Comparison of ENCODE assay signal across 8 cellular contexts in the genomic region with DNA sequence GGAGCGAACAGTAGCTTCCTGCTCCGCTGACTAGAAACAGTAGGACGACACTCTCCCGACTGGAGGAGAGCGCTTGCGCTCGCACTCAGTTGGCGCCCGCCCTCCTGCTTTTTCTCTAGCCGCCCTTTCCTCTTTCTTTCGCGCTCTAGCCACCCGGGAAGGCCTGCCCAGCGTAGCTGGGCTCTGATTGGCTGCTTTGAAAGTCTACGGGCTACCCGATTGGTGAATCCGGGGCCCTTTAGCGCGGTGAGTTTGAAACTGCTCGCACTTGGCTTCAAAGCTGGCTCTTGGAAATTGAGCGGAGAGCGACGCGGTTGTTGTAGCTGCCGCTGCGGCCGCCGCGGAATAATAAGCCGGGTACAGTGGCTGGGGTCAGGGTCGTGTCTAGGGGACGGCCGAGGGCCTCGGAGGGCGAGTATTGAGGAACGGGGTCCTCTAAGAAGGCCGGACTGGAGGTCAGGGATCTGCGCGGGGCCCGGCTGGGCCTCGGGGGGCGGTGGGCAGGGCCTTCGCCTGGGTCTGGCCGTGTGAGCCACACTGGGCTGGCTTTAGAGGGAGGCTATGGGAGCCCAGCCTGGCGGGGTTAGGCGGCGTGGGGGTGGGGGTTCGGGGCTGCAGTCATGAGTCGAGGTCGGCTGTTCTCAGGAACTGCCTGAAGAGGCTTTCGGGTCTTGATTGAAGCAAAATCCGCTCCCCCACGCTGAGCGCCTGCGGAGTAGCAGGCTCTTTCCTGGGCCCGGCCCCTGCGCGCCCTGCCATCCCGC. TPM values are rescaled to one million over a fixed set of nuclear protein-coding genes. Genes with fewer than 3 reads are reported as not detected.
DNase-seq lines count a peak whose midpoint lies in the region; ATAC-seq and TF ChIP-seq lines count a peak whose summit lies in the region.

A gene (plus strand): TSS at position 265 of the 764 bp plus-strand sequence. CDS start 1,688 bp downstream, outside the sequence.

- peaks cover 38% of the 10 kb centered on the region for H3K4me1 Mint-ChIP-seq in activated T-helper 2 cell treated with anti-CD3 and anti-CD28 coated beads, Interferon-gamma antibody, Interleukin-2, Interleukin-4, amounts not matched to agents 10 μg/mL and 5 μg/mL and 100 μg/mL, durations not matched to agents 14 hours and 24 hours and 36 hours (ENCODE audit: low read depth)
- H3K4me1 Mint-ChIP-seq in nephron = peaks cover 35% of the 10 kb centered on the region
- H3K4me1 Mint-ChIP-seq in stimulated activated naive CD8-positive, alpha-beta T cell treated with anti-CD3 and anti-CD28 coated beads, Interleukin-15, Interleukin-2, amounts not matched to agents 100 ng/mL and 50 ng/mL, for 24 hours (ENCODE audit: low read depth) = peaks cover 36% of the 10 kb centered on the region

- no peaks in the 10 kb centered on the region for H3K9me3 Mint-ChIP-seq in activated T-helper 2 cell treated with anti-CD3 and anti-CD28 coated beads, Interferon-gamma antibody, Interleukin-2, Interleukin-4, amounts not matched to agents 10 μg/mL and 5 μg/mL and 100 μg/mL, durations not matched to agents 14 hours and 24 hours and 36 hours
- no peaks in the 10 kb centered on the region for H3K9me3 Mint-ChIP-seq in nephron
- H3K9me3 Mint-ChIP-seq in stimulated activated naive CD8-positive, alpha-beta T cell treated with anti-CD3 and anti-CD28 coated beads, Interleukin-15, Interleukin-2, amounts not matched to agents 100 ng/mL and 50 ng/mL, for 24 hours = no peaks in the 10 kb centered on the region

- peaks cover 38% of the 10 kb centered on the region for H3K4me1 ChIP-seq in RWPE2 (ENCODE audit: insufficient read depth, poor library complexity, severe bottlenecking)

- peak; percentile 97 for ATAC-seq in RWPE2 (ENCODE audit: low read depth)

- peak within 1 kb of the TSS; percentile 98 for H3K27ac Mint-ChIP-seq in activated T-helper 2 cell treated with anti-CD3 and anti-CD28 coated beads, Interferon-gamma antibody, Interleukin-2, Interleukin-4, amounts not matched to agents 10 μg/mL and 5 μg/mL and 100 μg/mL, durations not matched to agents 14 hours and 24 hours and 36 hours
- H3K27ac Mint-ChIP-seq in nephron = peak within 1 kb of the TSS; percentile 52 to 95 (median 93)
- peak within 1 kb of the TSS; percentile 94 for H3K27ac Mint-ChIP-seq in stimulated activated naive CD8-positive, alpha-beta T cell treated with anti-CD3 and anti-CD28 coated beads, Interleukin-15, Interleukin-2, amounts not matched to agents 100 ng/mL and 50 ng/mL, for 24 hours

- TF ChIP-seq CTCF in RWPE2 (IDR thresholded peaks at IDR 0.05; ENCODE audit: poor library complexity, severe bottlenecking) (no peak), fibroblast of pulmonary artery (IDR thresholded peaks at IDR 0.05; ENCODE audit: low read length, missing control alignments) (no peak), nephron (IDR thresholded peaks at IDR 0.05; ENCODE audit: unreplicated experiment in 3 of 3) (no peak)

- H3K27ac ChIP-seq in RWPE2 (ENCODE audit: poor library complexity, severe bottlenecking) = peak within 1 kb of the TSS; percentile 48

- H3K9me3 ChIP-seq in RWPE2 (ENCODE audit: severe bottlenecking) = no peaks in the 10 kb centered on the region

- peak within 1 kb of the TSS; percentile 61 for H3K4me3 ChIP-seq in RWPE2 (ENCODE audit: severe bottlenecking)
- H3K4me3 ChIP-seq in fibroblast of pulmonary artery (replicated peaks; ENCODE audit: low read depth, low read length) = peak within 1 kb of the TSS; percentile 74

- intact Hi-C loops in activated T-helper 2 cell treated with anti-CD3 and anti-CD28 coated beads, Interferon-gamma antibody, Interleukin-2, Interleukin-4, amounts not matched to agents 10 μg/mL and 5 μg/mL and 100 μg/mL, durations not matched to agents 14 hours and 24 hours and 36 hours (cut with micrococcal nuclease) = loop anchor here (1.0 to 10.0 kb wide), 5 partner anchors 46 to 894 kb away; a partner anchor contains a TSS

- peaks cover 42% of the 10 kb centered on the region for H3K36me3 ChIP-seq in RWPE2 (ENCODE audit: low read depth)

- H3K27me3 Mint-ChIP-seq in activated T-helper 2 cell treated with anti-CD3 and anti-CD28 coated beads, Interferon-gamma antibody, Interleukin-2, Interleukin-4, amounts not matched to agents 10 μg/mL and 5 μg/mL and 100 μg/mL, durations not matched to agents 14 hours and 24 hours and 36 hours (ENCODE audit: low read depth) = no peaks in the 10 kb centered on the region
- H3K27me3 Mint-ChIP-seq in nephron (ENCODE audit: low read depth) = no peaks in the 10 kb centered on the region
- H3K27me3 Mint-ChIP-seq in stimulated activated naive CD8-positive, alpha-beta T cell treated with anti-CD3 and anti-CD28 coated beads, Interleukin-15, Interleukin-2, amounts not matched to agents 100 ng/mL and 50 ng/mL, for 24 hours = peaks cover 6% of the 10 kb centered on the region

- H3K27me3 ChIP-seq in RWPE2 (ENCODE audit: insufficient read depth, poor library complexity, severe bottlenecking) = no peaks in the 10 kb centered on the region

- peaks cover 34% of the 10 kb centered on the region for H3K36me3 Mint-ChIP-seq in activated T-helper 2 cell treated with anti-CD3 and anti-CD28 coated beads, Interferon-gamma antibody, Interleukin-2, Interleukin-4, amounts not matched to agents 10 μg/mL and 5 μg/mL and 100 μg/mL, durations not matched to agents 14 hours and 24 hours and 36 hours (ENCODE audit: low read depth)
- H3K36me3 Mint-ChIP-seq in nephron (ENCODE audit: low read depth) = peaks cover 12% of the 10 kb centered on the region
- H3K36me3 Mint-ChIP-seq in stimulated activated naive CD8-positive, alpha-beta T cell treated with anti-CD3 and anti-CD28 coated beads, Interleukin-15, Interleukin-2, amounts not matched to agents 100 ng/mL and 50 ng/mL, for 24 hours (ENCODE audit: low read depth) = peaks cover 35% of the 10 kb centered on the region

- H3K4me3 Mint-ChIP-seq in activated T-helper 2 cell treated with anti-CD3 and anti-CD28 coated beads, Interferon-gamma antibody, Interleukin-2, Interleukin-4, amounts not matched to agents 10 μg/mL and 5 μg/mL and 100 μg/mL, durations not matched to agents 14 hours and 24 hours and 36 hours (ENCODE audit: low read depth) = peak within 1 kb of the TSS; percentile 100
- peak within 1 kb of the TSS; percentile 97 to 100 (median 97) for H3K4me3 Mint-ChIP-seq in nephron
- H3K4me3 Mint-ChIP-seq in stimulated activated naive CD8-positive, alpha-beta T cell treated with anti-CD3 and anti-CD28 coated beads, Interleukin-15, Interleukin-2, amounts not matched to agents 100 ng/mL and 50 ng/mL, for 24 hours = peak within 1 kb of the TSS; percentile 94

- peak; percentile 99 for DNase-seq in EL
- DNase-seq in H4 (ENCODE audit: low spot score) = peak; percentile 95
- peak; percentile 96 for DNase-seq in LoVo (ENCODE audit: low spot score)
- peak; percentile 97 for DNase-seq in RWPE2 (ENCODE audit: low spot score)
- DNase-seq in activated T-helper 2 cell treated with anti-CD3 and anti-CD28 coated beads, Interferon-gamma antibody, Interleukin-2, Interleukin-4, amounts not matched to agents 10 μg/mL and 5 μg/mL and 100 μg/mL, durations not matched to agents 14 hours and 24 hours and 36 hours (ENCODE audit: low spot score) = peak; percentile 98
- peak; percentile 99 for DNase-seq in fibroblast of pulmonary artery (ENCODE audit: low read depth)

RNA-seq across cellular contexts. Expression of the gene that starts here (rescaled TPM):
- 200 and 237 TPM in 2 replicates for total RNA-seq in H4 (2014; rRNA removed; shearing (Covaris generic))
- total RNA-seq in activated T-helper 2 cell treated with anti-CD3 and anti-CD28 coated beads, Interferon-gamma antibody, Interleukin-2, Interleukin-4, amounts not matched to agents 10 μg/mL and 5 μg/mL and 100 μg/mL, durations not matched to agents 14 hours and 24 hours and 36 hours = 89.1 and 91.4 TPM in 2 replicates

Comparison
In these comparisons a context has a peak if more than half of its experiments do, and no peak if none do; other contexts are left out.
1. Peak in every context shown above with its lines: DNase-seq, ATAC-seq, H3K4me3 ChIP-seq and H3K27ac ChIP-seq.